Comparison of ENCODE assay signal across 8 cellular contexts in genomic region chr11:12159351-12160099, GRCh38. TPM values are rescaled to one million over a fixed set of nuclear protein-coding genes. Genes with fewer than 3 reads are reported as not detected.
A peak's percentile ranks its signal among the peaks of the same experiment; 100 is the strongest.
DNase-seq lines count a peak whose midpoint lies in the region; ATAC-seq and TF ChIP-seq lines count a peak whose summit lies in the region.

No MANE protein-coding gene starts in this region.

- peaks cover 0 to 11% of the 10 kb centered on the region in 2 experiments; a peak in 1 of 3 replicates for H3K36me3 ChIP-seq in HEK293 (ENCODE audit: control insufficient read depth in 2 of 2, insufficient read depth in 1 of 2, low read length in 2 of 2)
- H3K36me3 ChIP-seq in adrenal gland (replicated peaks in 1 of 2), result peaks cover 0 to 14% of the 10 kb centered on the region in 2 donors

- H3K4me3 ChIP-seq in HEK293 (ENCODE audit: low read depth, low read length), result no peak overlapping the region
- peak overlapping the region; percentile 20; the same call in 1 of the 2 replicates for H3K4me3 ChIP-seq in WI38 (ENCODE audit: low read depth, low read length)
- no peak overlapping the region for H3K4me3 ChIP-seq in adrenal gland

- H3K27me3 ChIP-seq in adrenal gland, result no peaks in the 10 kb centered on the region

- ATAC-seq in Right ventricle myocardium superior (ENCODE audit: poor library complexity) (peak; percentile 21), HG03135 (IDR thresholded peaks at IDR 0.05; ENCODE audit: unreplicated experiment) (no peak)
- no peak for ATAC-seq in activated CD4-positive, CD25-positive, alpha-beta regulatory T cell treated with anti-CD3 and anti-CD28 coated beads, Interleukin-2, amount 50 U/mL, for 24 hours

- no peak for TF ChIP-seq POLR2A in adrenal gland (IDR thresholded peaks at IDR 0.05)

- DNase-seq in Right ventricle myocardium superior, result no peak
- DNase-seq in smooth muscle cell of the brain vasculature (ENCODE audit: low read depth, low spot score), result peak; percentile 79
- no peak for DNase-seq in adrenal gland
- no peak for DNase-seq in NCI-H2029 (lab: John Stamatoyannopoulos, UW)

- H3K4me1 ChIP-seq in HEK293 (ENCODE audit: control insufficient read depth, insufficient read depth, low read length) (no peaks in the 10 kb centered on the region), adrenal gland (replicated peaks in 1 of 2) (peaks cover 0 to 25% of the 10 kb centered on the region in 2 donors)

- WGBS in adrenal gland, 4 donors, result 57 to 72% (median 68%) methylated on average over 6 to 9 of the region's 9 CpGs

- POLR2A ChIA-PET in HEK293 (lab: Yijun Ruan, JAX), result no interaction called here

- H3K27ac ChIP-seq in HEK293 (ENCODE audit: extremely low read depth, low read depth, low read length), result no peak overlapping the region
- H3K27ac ChIP-seq in adrenal gland, result peak overlapping the region in 2 of 5 donors; percentile 69 to 83

- H3K9me3 ChIP-seq in HEK293 (ENCODE audit: control insufficient read depth, insufficient read depth, low read depth, low read length) (no peaks in the 10 kb centered on the region), adrenal gland (replicated peaks in 1 of 3) (no peaks in the 10 kb centered on the region)

- CTCF ChIA-PET in HEK293 (lab: Yijun Ruan, JAX), result interaction anchor here (0.9 to 1.5 kb wide), 2 partner anchors 24 to 112 kb away, joined by 3 to 4 read pairs; no protein-coding TSS in a partner anchor

- intact Hi-C loops in Right ventricle myocardium superior (cut with DNase I), result loop anchor here (10.0 kb wide), 1 partner anchor 65 kb away; no protein-coding TSS in a partner anchor
- intact Hi-C loops in adrenal gland (cut with DNase I), result no loop called here

- TF ChIP-seq CTCF in HEK293 (tag by site-specific recombination; IDR thresholded peaks at IDR 0.05), result no peak
- TF ChIP-seq CTCF in WI38 (IDR thresholded peaks at IDR 0.05; ENCODE audit: low read depth, low read length), result no peak
- TF ChIP-seq CTCF in adrenal gland (IDR thresholded peaks at IDR 0.05), result no peak

TF ChIP-seq in HEK293, 187 proteins besides CTCF, POLR2A, EP300 and RAD21:
- TF ChIP-seq ZNF707 (tag by site-specific recombination; IDR thresholded peaks at IDR 0.05) (no peak), ZNF48 (tag by site-specific recombination; IDR thresholded peaks at IDR 0.05) (no peak), ZFHX2 (tag by site-specific recombination; conservative IDR thresholded peaks at IDR 0.05) (0 out of 2 replicates have a peak, but pooled peaks have one; percentile 14), ZNF37A (tag by site-specific recombination; IDR thresholded peaks at IDR 0.05) (no peak), GLIS1 (tag by site-specific recombination; IDR thresholded peaks at IDR 0.05) (peak; percentile 54), ZIC2 (tag by site-specific recombination; IDR thresholded peaks at IDR 0.05) (0 out of 2 replicates have a peak, but pooled peaks have one; percentile 17), ZFP3 (tag by site-specific recombination; IDR thresholded peaks at IDR 0.05; ENCODE audit: low read depth) (no peak), IKZF3 (tag by site-specific recombination; IDR thresholded peaks at IDR 0.05) (no peak), ZFP37 (tag by site-specific recombination; IDR thresholded peaks at IDR 0.05) (no peak), ZNF670 (tag by site-specific recombination; IDR thresholded peaks at IDR 0.05; ENCODE audit: low read depth) (no peak)
TF ChIP-seq in HEK293: peak in this region for 3.

RNA-seq across cellular contexts. Expression of gene MICAL2, which starts 49.1 kb away (rescaled TPM):
- total RNA-seq in Right ventricle myocardium superior (34.8 TPM), adrenal gland (10 to 100 TPM; 25.7 to 80.5 (median 46.6) TPM)
- 10 to 100 TPM in 2 of 3 donors, 1 to 10 TPM in 1; 8.7 to 18.2 (median 12.1) TPM for polyA plus RNA-seq in adrenal gland
